Comparison of ENCODE assay signal across 5 cellular contexts in genomic region chr3:187939891-187940290, GRCh38.
"Had no signal": no experiment of that assay in that cellular context is flagged by ENCODE, and none has a peak within 500 bp of the region (broad histone marks: within the 10 kb centered on the region; RNA-seq: fewer than 3 reads in every experiment).

No MANE protein-coding gene starts in this region.

- H3K4me3 Mint-ChIP-seq: GM23338, H9 had no signal

- DNase-seq: H9, HCEC 1CT, IMR-90 had no signal

- H3K4me3 ChIP-seq: GM23338, K562 had no signal

- H3K4me1 Mint-ChIP-seq: GM23338 had no signal

- H3K9me3 Mint-ChIP-seq: GM23338, H9 had no signal

- H2AFZ ChIP-seq: GM23338 had no signal

- H3K4me2 ChIP-seq: GM23338 had no signal

- H3K27ac Mint-ChIP-seq: GM23338, H9 had no signal
